ENCODE assay signal across 8 cellular contexts in the genomic region with DNA sequence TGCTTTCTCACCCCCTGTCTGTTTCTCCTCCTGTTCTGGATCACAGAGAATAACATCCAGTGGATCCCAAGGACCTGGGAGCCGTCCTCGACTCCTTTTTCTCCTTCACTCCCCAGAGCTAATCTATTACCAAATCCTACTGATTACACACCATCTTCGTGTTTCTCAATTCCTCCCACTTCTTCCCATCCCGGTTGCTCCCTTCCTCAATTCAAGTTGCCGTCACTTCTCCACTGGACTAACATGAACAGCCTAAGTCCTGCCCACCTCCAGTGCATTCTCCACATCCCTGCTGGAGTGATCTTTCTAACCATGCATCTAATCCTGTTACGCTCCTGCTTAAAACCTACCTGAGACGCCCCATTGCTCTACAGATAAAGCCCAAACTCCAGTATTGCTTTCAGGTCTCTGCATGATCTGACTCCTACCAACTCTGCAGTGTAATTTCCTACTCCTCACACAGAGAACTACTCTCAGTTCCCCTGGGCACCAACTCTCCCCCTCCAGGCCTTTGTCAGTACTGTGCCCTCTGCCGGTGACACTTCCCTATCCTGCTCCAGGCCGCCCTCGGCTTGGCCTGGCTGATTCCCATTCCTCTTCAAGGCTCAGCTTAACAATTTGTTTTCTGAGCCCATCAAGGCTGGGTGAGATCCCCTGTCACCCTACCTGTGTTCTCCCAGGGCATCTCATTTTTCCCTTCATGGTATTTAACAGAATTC. TPM values are rescaled to one million over a fixed set of nuclear protein-coding genes. Genes with fewer than 3 reads are reported as not detected.
DNase-seq lines count a peak whose midpoint lies in the region; ATAC-seq and TF ChIP-seq lines count a peak whose summit lies in the region.

No MANE protein-coding gene starts in this region.

- H3K4me3 ChIP-seq in BJ (ENCODE audit: low read depth, low read length): no peak overlapping the region
- no peak overlapping the region for H3K4me3 ChIP-seq in epithelial cell of proximal tubule (ENCODE audit: low read depth, low read length)

- POLR2A ChIA-PET in BJ (lab: Charles Lee): no interaction called here

- peak; percentile 74 for ATAC-seq in GM18907 (IDR thresholded peaks at IDR 0.05; ENCODE audit: unreplicated experiment)
- peak; percentile 77 for ATAC-seq in HG03108 (IDR thresholded peaks at IDR 0.05; ENCODE audit: unreplicated experiment)

- TF ChIP-seq CTCF in BJ (IDR thresholded peaks at IDR 0.05; ENCODE audit: insufficient read depth, low read depth, low read length) (peak; percentile 33), epithelial cell of proximal tubule (conservative IDR thresholded peaks at IDR 0.05; ENCODE audit: low read depth, low read length) (peak; percentile 57), neural crest cell (conservative IDR thresholded peaks at IDR 0.05) (peak; percentile 53)

- peaks cover 23% of the 10 kb centered on the region for H3K27me3 Mint-ChIP-seq in neural crest cell (ENCODE audit: low read depth)

- no peaks in the 10 kb centered on the region for H3K36me3 ChIP-seq in BJ (ENCODE audit: control insufficient read depth, insufficient read depth, low read length)

- CTCF ChIA-PET in BJ (lab: Yijun Ruan, JAX): interaction anchor here (0.9 to 2.0 kb wide), 5 partner anchors 9 to 65 kb away, joined by 3 to 8 read pairs (median 5); no protein-coding TSS in a partner anchor

- no peak for DNase-seq in BJ (ENCODE audit: low read depth)
- DNase-seq in OCI-M1 (lab: John Stamatoyannopoulos, UW): peak; percentile 53
- no peak for DNase-seq in epithelial cell of proximal tubule (ENCODE audit: low read depth)
- DNase-seq in neural crest cell (ENCODE audit: low read depth, low spot score): peak; percentile 28
- no peak for DNase-seq in DMS114 treated with DMSO at 0.1 percent for 48 hours (lab: John Stamatoyannopoulos, UW; ENCODE audit: unreplicated experiment)
- DNase-seq in SW 1271 (lab: John Stamatoyannopoulos, UW): no peak

- no peaks in the 10 kb centered on the region for H3K36me3 Mint-ChIP-seq in neural crest cell (ENCODE audit: low read depth)

- no peaks in the 10 kb centered on the region for H3K9me3 Mint-ChIP-seq in neural crest cell

- peak overlapping the region; percentile 36 for H3K27ac Mint-ChIP-seq in neural crest cell (ENCODE audit: unreplicated experiment)

- H3K27me3 ChIP-seq in BJ (ENCODE audit: control insufficient read depth, insufficient read depth, low read length): no peaks in the 10 kb centered on the region

- no peak overlapping the region for H3K4me3 Mint-ChIP-seq in neural crest cell

- peaks cover 3% of the 10 kb centered on the region for H3K4me1 Mint-ChIP-seq in neural crest cell

RNA-seq across cellular contexts. Expression of gene SLAMF8, which starts 2.4 kb away (rescaled TPM):
- polyA plus RNA-seq in BJ (2011; rRNA removed): 0.05 and 0.06 TPM in 2 replicates
- polyA minus RNA-seq in BJ (2011; rRNA and poly(A)+ RNA removed): 0.24 TPM in 1 of 2 replicates, not detected in the other
- total RNA-seq in epithelial cell of proximal tubule (not detected in 2 replicates), neural crest cell (not detected in 2 replicates)

RNA-seq across cellular contexts. Expression of gene FCRL6, which starts 26.9 kb away (rescaled TPM):
- polyA plus RNA-seq in BJ (2011; rRNA removed): not detected in 2 replicates
- polyA minus RNA-seq in BJ (2011; rRNA and poly(A)+ RNA removed): not detected in 2 replicates
- total RNA-seq in epithelial cell of proximal tubule (not detected in 2 replicates), neural crest cell (not detected in 2 replicates)

RNA-seq across cellular contexts. Expression of gene VSIG8, which starts 33.4 kb away (rescaled TPM):
- polyA plus RNA-seq in BJ (2011; rRNA removed): not detected in 2 replicates
- not detected in 2 replicates for polyA minus RNA-seq in BJ (2011; rRNA and poly(A)+ RNA removed)
- total RNA-seq in epithelial cell of proximal tubule (not detected in 2 replicates), neural crest cell (not detected in 2 replicates)

RNA-seq across cellular contexts. Expression of gene DUSP23, which starts 48.3 kb away (rescaled TPM):
- 16.0 and 22.8 TPM in 2 replicates for polyA plus RNA-seq in BJ (2011; rRNA removed)
- polyA minus RNA-seq in BJ (2011; rRNA and poly(A)+ RNA removed): 3.7 and 4.1 TPM in 2 replicates
- total RNA-seq in epithelial cell of proximal tubule: 54.5 and 83.5 TPM in 2 replicates
- total RNA-seq in neural crest cell: 13.5 TPM in 2 replicates

Comparison
In these comparisons a context has a peak if more than half of its experiments do, and no peak if none do; other contexts are left out.
1. DNase-seq: peak in OCI-M1 (single experiment) and neural crest cell (single experiment); none in BJ (single experiment), epithelial cell of proximal tubule (single experiment), DMS114 treated with DMSO at 0.1 percent for 48 hours (single experiment) and SW 1271 (0 of 2).
2. Peak in every context shown above with its lines, with median percentiles within 50 percentile points of each other: CTCF ChIP-seq.